Comparison of ENCODE assay signal across 13 cellular contexts in the genomic region with DNA sequence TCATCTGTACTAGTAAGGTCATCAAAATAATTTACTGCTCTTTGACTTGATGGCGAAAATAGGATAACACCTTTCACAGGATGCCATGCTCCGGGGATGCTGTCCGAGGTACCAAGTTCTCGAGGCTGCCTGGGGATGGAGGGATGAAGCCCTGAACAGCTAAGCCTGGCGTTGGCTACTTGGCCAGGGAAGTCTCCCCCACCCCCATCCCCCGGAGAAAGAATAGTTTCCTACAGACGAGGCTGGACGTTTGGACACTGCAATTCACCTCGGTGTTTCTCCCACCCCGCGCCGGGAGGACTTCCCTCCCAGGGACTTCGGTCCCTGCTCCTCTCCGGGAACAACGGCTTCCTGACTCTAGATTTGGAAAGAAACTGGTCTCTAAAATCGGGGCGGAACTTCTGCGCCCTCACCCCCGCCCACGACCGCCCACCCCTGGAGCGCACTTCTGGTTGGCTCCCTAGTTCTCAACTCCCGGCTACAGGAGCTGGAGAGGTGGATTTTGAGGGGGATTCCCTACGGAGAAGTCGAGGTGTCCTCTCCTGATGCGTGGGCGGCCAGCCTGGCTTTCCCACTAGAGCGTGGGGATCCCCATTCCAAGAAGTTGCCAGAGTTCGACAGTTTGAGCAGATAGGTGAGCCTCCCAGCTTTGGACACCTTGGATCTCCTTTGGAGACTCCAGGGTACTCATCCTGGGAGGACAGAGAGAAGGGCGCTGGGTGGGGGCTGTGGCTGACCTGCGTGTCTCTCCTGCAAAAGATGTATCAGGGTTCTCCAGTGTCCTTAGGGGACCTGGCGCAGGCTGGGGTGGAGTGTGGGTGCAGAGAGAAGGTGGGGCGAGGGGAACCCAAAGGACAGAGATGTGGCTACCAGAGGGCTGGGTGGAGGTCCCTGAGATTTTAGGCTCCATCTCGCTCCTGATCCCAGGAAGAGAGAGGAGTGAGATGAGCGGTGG. TPM values are rescaled to one million over a fixed set of nuclear protein-coding genes. Genes with fewer than 3 reads are reported as not detected.
DNase-seq lines count a peak whose midpoint lies in the region; ATAC-seq, FAIRE-seq and TF ChIP-seq lines count a peak whose summit lies in the region.
"Had no signal": no experiment of that assay in that cellular context is flagged by ENCODE, and none has a peak within 500 bp of the region (broad histone marks: within the 10 kb centered on the region; RNA-seq: fewer than 3 reads in every experiment).

No MANE protein-coding gene starts in this region.

- no peak for FAIRE-seq in kidney (lab: Jason Lieb, UNC)

- ATAC-seq in WTC11 (peak; percentile 19), GM21576 (IDR thresholded peaks at IDR 0.05; ENCODE audit: unreplicated experiment) (no peak)

- H3K4me3 Mint-ChIP-seq in WTC11 (peak overlapping the region; percentile 78), type B pancreatic cell (peak overlapping the region; percentile 87), CD14-positive monocyte (peak overlapping the region in 1 of 2 donors; percentile 80)
- H3K4me3 Mint-ChIP-seq: activated CD4-positive, alpha-beta T cell treated with anti-CD3 and anti-CD28 coated beads, Interleukin-2, amount 10 ng/mL, durations not matched to agents 7 days and 5 days; activated naive CD8-positive, alpha-beta T cell treated with anti-CD3 and anti-CD28 coated beads, Interleukin-2, amount 10 ng/mL, durations not matched to agents 7 days and 5 days; IgD-negative memory B cell had no signal

- H3K9me3 ChIP-seq in kidney (ENCODE audit: control insufficient read depth in 1 of 2, low read length in 2 of 2) = peaks cover 0 to 2% of the 10 kb centered on the region in 2 donors
- H3K9me3 ChIP-seq: neutrophil had no signal

- H3K27me3 Mint-ChIP-seq in WTC11 (ENCODE audit: low read depth) (peaks cover 72% of the 10 kb centered on the region), type B pancreatic cell (peaks cover 95% of the 10 kb centered on the region), CD14-positive monocyte (ENCODE audit: low read depth in 3 of 3) (peaks cover 51 to 57% (median 53%) of the 10 kb centered on the region in 3 donors)

- no peaks in the 10 kb centered on the region for H3K4me1 ChIP-seq in kidney (ENCODE audit: control insufficient read depth in 1 of 2, insufficient read depth in 1 of 2, low read depth in 1 of 2, low read length in 2 of 2)

- H3K27ac ChIP-seq in kidney (ENCODE audit: low read depth in 2 of 2, low read length in 2 of 2) = no peak overlapping the region
- H3K27ac ChIP-seq: neutrophil had no signal

- no peaks in the 10 kb centered on the region for H3K36me3 ChIP-seq in kidney (ENCODE audit: control insufficient read depth in 1 of 2, insufficient read depth in 2 of 2, low read length in 2 of 2)
- H3K36me3 ChIP-seq: neutrophil had no signal

- POLR2A ChIA-PET in WTC11 (lab: Charles Lee) = interaction anchor here (1.2 kb wide), 1 partner anchor 25 kb away, joined by 3 read pairs; no protein-coding TSS in a partner anchor

- H3K36me3 Mint-ChIP-seq in WTC11 = no peaks in the 10 kb centered on the region
- no peaks in the 10 kb centered on the region for H3K36me3 Mint-ChIP-seq in type B pancreatic cell
- H3K36me3 Mint-ChIP-seq in CD14-positive monocyte = peaks cover 0 to 3% of the 10 kb centered on the region in 2 donors
- H3K36me3 Mint-ChIP-seq: IgD-negative memory B cell had no signal

- H3K4me1 Mint-ChIP-seq in WTC11 = peaks cover 31% of the 10 kb centered on the region
- peaks cover 16% of the 10 kb centered on the region for H3K4me1 Mint-ChIP-seq in type B pancreatic cell (ENCODE audit: unreplicated experiment)
- no peaks in the 10 kb centered on the region for H3K4me1 Mint-ChIP-seq in CD14-positive monocyte

- H3K9ac ChIP-seq in kidney (ENCODE audit: low read length in 2 of 2) = no peak overlapping the region

- DNase-seq in NCI-H2196 (lab: John Stamatoyannopoulos, UW; ENCODE audit: unreplicated experiment) = peak; percentile 45
- DNase-seq in NCI-H2196 treated with DMSO at 0.1 percent for 48 hours (lab: John Stamatoyannopoulos, UW; ENCODE audit: unreplicated experiment) = no peak
- DNase-seq in WTC11 (ENCODE audit: low spot score) = peak; percentile 70
- peak; percentile 36 for DNase-seq in kidney
- no peak for DNase-seq in type B pancreatic cell (ENCODE audit: extremely low spot score, unreplicated experiment)
- DNase-seq in CD14-positive monocyte (ENCODE audit: low spot score) = no peak
- DNase-seq in HUDEP-2 (lab: John Stamatoyannopoulos, UW; ENCODE audit: unreplicated experiment in 76 of 76) = no peak
- DNase-seq: activated CD4-positive, alpha-beta T cell treated with anti-CD3 and anti-CD28 coated beads, Interleukin-2, amount 10 ng/mL, durations not matched to agents 7 days and 5 days; activated naive CD8-positive, alpha-beta T cell treated with anti-CD3 and anti-CD28 coated beads, Interleukin-2, amount 10 ng/mL, durations not matched to agents 7 days and 5 days had no signal

- no peak overlapping the region for H3K27ac Mint-ChIP-seq in WTC11
- peak overlapping the region; percentile 23 for H3K27ac Mint-ChIP-seq in type B pancreatic cell
- no peak overlapping the region for H3K27ac Mint-ChIP-seq in CD14-positive monocyte
- H3K27ac Mint-ChIP-seq: activated CD4-positive, alpha-beta T cell treated with anti-CD3 and anti-CD28 coated beads, Interleukin-2, amount 10 ng/mL, durations not matched to agents 7 days and 5 days; activated naive CD8-positive, alpha-beta T cell treated with anti-CD3 and anti-CD28 coated beads, Interleukin-2, amount 10 ng/mL, durations not matched to agents 7 days and 5 days had no signal

- CTCF ChIA-PET in WTC11 (lab: Charles Lee) = interaction anchor here (1.2 to 1.6 kb wide), 2 partner anchors 421 to 424 kb away, joined by 3 to 4 read pairs; no protein-coding TSS in a partner anchor

- no peak overlapping the region for H3K4me3 ChIP-seq in kidney (ENCODE audit: low read length in 2 of 2)

- no peak for TF ChIP-seq CTCF in WTC11 (IDR thresholded peaks at IDR 0.05)
- TF ChIP-seq CTCF in kidney (IDR thresholded peaks at IDR 0.05; ENCODE audit: borderline replicate concordance, extremely low read depth, insufficient read depth) = no peak
- no peak for TF ChIP-seq CTCF in type B pancreatic cell (conservative IDR thresholded peaks at IDR 0.05)
- TF ChIP-seq CTCF in CD14-positive monocyte (IDR thresholded peaks at IDR 0.05) = no peak

- intact Hi-C loops in kidney (cut with DNase I) (no loop called here), CD14-positive monocyte (cut with micrococcal nuclease) (no loop called here)

- H3K9me3 Mint-ChIP-seq in WTC11 (no peaks in the 10 kb centered on the region), type B pancreatic cell (peaks cover 7% of the 10 kb centered on the region), CD14-positive monocyte (peaks cover 0 to 24% (median 12%) of the 10 kb centered on the region in 7 donors)
- H3K9me3 Mint-ChIP-seq: activated CD4-positive, alpha-beta T cell treated with anti-CD3 and anti-CD28 coated beads, Interleukin-2, amount 10 ng/mL, durations not matched to agents 7 days and 5 days had no signal

TF ChIP-seq in WTC11, 78 proteins besides CTCF, POLR2A, EP300 and RAD21 (continues in another document):
- TF ChIP-seq HMGA2 (CRISPR knock-in tag; IDR thresholded peaks at IDR 0.05) (no peak), TEAD4 (CRISPR knock-in tag; IDR thresholded peaks at IDR 0.05) (peak; percentile 67; the same call in 1 of the 2 replicates), ESRRA (CRISPR knock-in tag; IDR thresholded peaks at IDR 0.05; ENCODE audit: borderline replicate concordance) (no peak), KAT7 (CRISPR knock-in tag; IDR thresholded peaks at IDR 0.05; ENCODE audit: borderline replicate concordance) (no peak), GABPB1 (CRISPR knock-in tag; IDR thresholded peaks at IDR 0.05) (no peak), FOXK1 (CRISPR knock-in tag; IDR thresholded peaks at IDR 0.05) (peak; percentile 39; the same call in 1 of the 2 replicates), RELA (CRISPR knock-in tag; IDR thresholded peaks at IDR 0.05; ENCODE audit: borderline replicate concordance) (no peak)
- TF ChIP-seq, protein P1, sequence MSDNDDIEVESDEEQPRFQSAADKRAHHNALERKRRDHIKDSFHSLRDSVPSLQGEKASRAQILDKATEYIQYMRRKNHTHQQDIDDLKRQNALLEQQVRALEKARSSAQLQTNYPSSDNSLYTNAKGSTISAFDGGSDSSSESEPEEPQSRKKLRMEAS (CRISPR knock-in tag; IDR thresholded peaks at IDR 0.05) = peak; percentile 37; the same call in 1 of the 2 replicates
- TF ChIP-seq, protein P2, sequence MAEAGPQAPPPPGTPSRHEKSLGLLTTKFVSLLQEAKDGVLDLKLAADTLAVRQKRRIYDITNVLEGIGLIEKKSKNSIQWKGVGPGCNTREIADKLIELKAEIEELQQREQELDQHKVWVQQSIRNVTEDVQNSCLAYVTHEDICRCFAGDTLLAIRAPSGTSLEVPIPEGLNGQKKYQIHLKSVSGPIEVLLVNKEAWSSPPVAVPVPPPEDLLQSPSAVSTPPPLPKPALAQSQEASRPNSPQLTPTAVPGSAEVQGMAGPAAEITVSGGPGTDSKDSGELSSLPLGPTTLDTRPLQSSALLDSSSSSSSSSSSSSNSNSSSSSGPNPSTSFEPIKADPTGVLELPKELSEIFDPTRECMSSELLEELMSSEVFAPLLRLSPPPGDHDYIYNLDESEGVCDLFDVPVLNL (CRISPR knock-in tag; IDR thresholded peaks at IDR 0.05; ENCODE audit: borderline replicate concordance, low read depth) = 0 out of 2 replicates have a peak, but pooled peaks have one; percentile 44
- TF ChIP-seq, protein P3, sequence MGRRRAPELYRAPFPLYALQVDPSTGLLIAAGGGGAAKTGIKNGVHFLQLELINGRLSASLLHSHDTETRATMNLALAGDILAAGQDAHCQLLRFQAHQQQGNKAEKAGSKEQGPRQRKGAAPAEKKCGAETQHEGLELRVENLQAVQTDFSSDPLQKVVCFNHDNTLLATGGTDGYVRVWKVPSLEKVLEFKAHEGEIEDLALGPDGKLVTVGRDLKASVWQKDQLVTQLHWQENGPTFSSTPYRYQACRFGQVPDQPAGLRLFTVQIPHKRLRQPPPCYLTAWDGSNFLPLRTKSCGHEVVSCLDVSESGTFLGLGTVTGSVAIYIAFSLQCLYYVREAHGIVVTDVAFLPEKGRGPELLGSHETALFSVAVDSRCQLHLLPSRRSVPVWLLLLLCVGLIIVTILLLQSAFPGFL (CRISPR knock-in tag; IDR thresholded peaks at IDR 0.05; ENCODE audit: borderline replicate concordance) = peak; percentile 35; the same call in 1 of the 2 replicates

RNA-seq across cellular contexts. Expression of a gene that starts 1.1 kb away (rescaled TPM):
- total RNA-seq in WTC11 (2021) (0.74 to 1.1 TPM (median 0.98 TPM) in 3 replicates), kidney (0.22 TPM), type B pancreatic cell (ENCODE audit: low replicate concordance) (46.4 and 61.2 TPM in 2 replicates)
- polyA plus RNA-seq in kidney (ENCODE audit: insufficient read depth, low read depth, low replicate concordance) (0.54 TPM), CD14-positive monocyte (not detected)
- total RNA-seq: activated CD4-positive, alpha-beta T cell treated with anti-CD3 and anti-CD28 coated beads, Interleukin-2, amount 10 ng/mL, durations not matched to agents 7 days and 5 days; activated naive CD8-positive, alpha-beta T cell treated with anti-CD3 and anti-CD28 coated beads, Interleukin-2, amount 10 ng/mL, durations not matched to agents 7 days and 5 days; RPMI7951 had no signal
- polyA plus RNA-seq: IgD-negative memory B cell had no signal

Comparison
In these comparisons a context has a peak if more than half of its experiments do, and no peak if none do; other contexts are left out.
1. DNase-seq: peak in NCI-H2196 (single experiment), WTC11 (single experiment) and kidney (single experiment); none in NCI-H2196 treated with DMSO at 0.1 percent for 48 hours (single experiment), type B pancreatic cell (single experiment), CD14-positive monocyte (single experiment) and HUDEP-2 (0 of 76).
2. RNA of a gene that starts 1.1 kb away (total RNA-seq): 46.4 to 61.2 TPM in type B pancreatic cell; 0.74 to 1.1 TPM in WTC11 and 0.22 TPM in kidney (single experiment); every median in the first group is over 10 times any median in the second.